2 cellular contexts compared by ENCODE assay signal in the genomic region with DNA sequence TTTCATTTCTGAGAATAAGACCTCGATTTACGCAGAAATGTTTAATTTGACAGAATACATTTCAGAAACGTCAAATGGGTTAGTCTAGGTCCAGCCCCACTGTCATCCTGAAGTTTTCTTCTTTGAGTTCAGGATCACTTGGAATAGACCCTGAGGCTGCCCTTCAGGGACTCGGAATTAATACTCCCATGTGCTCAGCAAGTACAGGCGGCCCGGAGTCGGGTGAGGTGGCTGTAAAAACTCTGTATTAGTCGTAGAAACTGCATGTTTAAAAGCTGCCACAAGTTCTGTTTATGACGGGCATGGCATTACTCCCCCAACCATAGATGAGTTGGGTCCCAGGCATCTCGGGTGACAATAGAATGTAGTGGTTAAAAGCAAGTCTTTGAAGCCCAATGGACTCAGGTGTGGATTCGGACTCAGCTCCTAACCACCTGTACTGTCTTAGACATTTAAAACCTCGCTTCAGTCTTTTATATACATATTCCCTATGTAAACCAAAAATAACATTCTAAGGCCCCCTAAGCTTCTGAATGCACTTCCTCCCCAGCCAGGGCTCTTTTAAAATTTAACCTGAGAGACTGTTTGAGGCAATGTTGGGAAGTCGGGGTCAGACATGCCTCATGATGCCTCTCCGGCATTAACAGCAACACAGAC.
TF ChIP-seq lines count a peak whose summit lies in the region.

No MANE protein-coding gene starts in this region.

TF ChIP-seq in GM23338, 12 proteins besides CTCF, POLR2A, EP300 and RAD21 (continued from another document):
- TF ChIP-seq, protein P1, sequence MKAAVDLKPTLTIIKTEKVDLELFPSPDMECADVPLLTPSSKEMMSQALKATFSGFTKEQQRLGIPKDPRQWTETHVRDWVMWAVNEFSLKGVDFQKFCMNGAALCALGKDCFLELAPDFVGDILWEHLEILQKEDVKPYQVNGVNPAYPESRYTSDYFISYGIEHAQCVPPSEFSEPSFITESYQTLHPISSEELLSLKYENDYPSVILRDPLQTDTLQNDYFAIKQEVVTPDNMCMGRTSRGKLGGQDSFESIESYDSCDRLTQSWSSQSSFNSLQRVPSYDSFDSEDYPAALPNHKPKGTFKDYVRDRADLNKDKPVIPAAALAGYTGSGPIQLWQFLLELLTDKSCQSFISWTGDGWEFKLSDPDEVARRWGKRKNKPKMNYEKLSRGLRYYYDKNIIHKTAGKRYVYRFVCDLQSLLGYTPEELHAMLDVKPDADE (IDR thresholded peaks at IDR 0.05) = no peak
- TF ChIP-seq CREB1 (CRISPR knock-in tag; IDR thresholded peaks at IDR 0.05; ENCODE audit: low read depth) = no peak
- TF ChIP-seq, protein P2, sequence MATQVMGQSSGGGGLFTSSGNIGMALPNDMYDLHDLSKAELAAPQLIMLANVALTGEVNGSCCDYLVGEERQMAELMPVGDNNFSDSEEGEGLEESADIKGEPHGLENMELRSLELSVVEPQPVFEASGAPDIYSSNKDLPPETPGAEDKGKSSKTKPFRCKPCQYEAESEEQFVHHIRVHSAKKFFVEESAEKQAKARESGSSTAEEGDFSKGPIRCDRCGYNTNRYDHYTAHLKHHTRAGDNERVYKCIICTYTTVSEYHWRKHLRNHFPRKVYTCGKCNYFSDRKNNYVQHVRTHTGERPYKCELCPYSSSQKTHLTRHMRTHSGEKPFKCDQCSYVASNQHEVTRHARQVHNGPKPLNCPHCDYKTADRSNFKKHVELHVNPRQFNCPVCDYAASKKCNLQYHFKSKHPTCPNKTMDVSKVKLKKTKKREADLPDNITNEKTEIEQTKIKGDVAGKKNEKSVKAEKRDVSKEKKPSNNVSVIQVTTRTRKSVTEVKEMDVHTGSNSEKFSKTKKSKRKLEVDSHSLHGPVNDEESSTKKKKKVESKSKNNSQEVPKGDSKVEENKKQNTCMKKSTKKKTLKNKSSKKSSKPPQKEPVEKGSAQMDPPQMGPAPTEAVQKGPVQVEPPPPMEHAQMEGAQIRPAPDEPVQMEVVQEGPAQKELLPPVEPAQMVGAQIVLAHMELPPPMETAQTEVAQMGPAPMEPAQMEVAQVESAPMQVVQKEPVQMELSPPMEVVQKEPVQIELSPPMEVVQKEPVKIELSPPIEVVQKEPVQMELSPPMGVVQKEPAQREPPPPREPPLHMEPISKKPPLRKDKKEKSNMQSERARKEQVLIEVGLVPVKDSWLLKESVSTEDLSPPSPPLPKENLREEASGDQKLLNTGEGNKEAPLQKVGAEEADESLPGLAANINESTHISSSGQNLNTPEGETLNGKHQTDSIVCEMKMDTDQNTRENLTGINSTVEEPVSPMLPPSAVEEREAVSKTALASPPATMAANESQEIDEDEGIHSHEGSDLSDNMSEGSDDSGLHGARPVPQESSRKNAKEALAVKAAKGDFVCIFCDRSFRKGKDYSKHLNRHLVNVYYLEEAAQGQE (IDR thresholded peaks at IDR 0.05; ENCODE audit: unreplicated experiment) = no peak

TF ChIP-seq in WTC11, 78 proteins besides CTCF, POLR2A, EP300 and RAD21 (continued from another document):
- TF ChIP-seq, protein P3, sequence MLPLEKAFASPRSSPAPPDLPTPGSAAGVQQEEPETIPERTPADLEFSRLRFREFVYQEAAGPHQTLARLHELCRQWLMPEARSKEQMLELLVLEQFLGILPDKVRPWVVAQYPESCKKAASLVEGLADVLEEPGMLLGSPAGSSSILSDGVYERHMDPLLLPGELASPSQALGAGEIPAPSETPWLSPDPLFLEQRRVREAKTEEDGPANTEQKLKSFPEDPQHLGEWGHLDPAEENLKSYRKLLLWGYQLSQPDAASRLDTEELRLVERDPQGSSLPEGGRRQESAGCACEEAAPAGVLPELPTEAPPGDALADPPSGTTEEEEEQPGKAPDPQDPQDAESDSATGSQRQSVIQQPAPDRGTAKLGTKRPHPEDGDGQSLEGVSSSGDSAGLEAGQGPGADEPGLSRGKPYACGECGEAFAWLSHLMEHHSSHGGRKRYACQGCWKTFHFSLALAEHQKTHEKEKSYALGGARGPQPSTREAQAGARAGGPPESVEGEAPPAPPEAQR (CRISPR knock-in tag; IDR thresholded peaks at IDR 0.05) = no peak
- TF ChIP-seq ZNF138 (CRISPR knock-in tag; conservative IDR thresholded peaks at IDR 0.05) = no peak
- TF ChIP-seq, protein P4, sequence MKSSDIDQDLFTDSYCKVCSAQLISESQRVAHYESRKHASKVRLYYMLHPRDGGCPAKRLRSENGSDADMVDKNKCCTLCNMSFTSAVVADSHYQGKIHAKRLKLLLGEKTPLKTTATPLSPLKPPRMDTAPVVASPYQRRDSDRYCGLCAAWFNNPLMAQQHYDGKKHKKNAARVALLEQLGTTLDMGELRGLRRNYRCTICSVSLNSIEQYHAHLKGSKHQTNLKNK (CRISPR knock-in tag; IDR thresholded peaks at IDR 0.05) = no peak
